ENCODE assay signal across 1 cellular context in the genomic region with DNA sequence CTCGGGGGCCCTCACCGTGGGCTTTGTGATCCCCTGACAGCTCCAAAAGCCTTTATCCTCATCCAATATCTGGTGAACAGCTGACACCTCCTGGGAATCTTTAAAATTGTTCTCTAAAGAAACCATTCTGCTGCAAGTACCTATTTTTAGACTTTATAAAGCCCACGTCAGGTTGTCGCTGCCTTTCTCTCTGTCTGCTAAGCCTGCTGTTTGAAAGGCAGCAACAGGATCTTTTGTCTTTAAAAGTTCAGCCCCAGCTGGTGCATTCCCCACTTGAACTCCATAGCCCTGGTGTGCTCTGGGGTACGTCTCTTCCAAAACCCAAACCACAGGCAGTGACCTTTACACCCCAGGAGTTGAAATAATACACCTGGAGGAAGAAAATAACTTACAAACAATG.
TF ChIP-seq lines count a peak whose summit lies in the region.

No MANE protein-coding gene starts in this region.

TF ChIP-seq in H1, 55 proteins besides CTCF, POLR2A, EP300 and RAD21:
- TF ChIP-seq, protein P1, sequence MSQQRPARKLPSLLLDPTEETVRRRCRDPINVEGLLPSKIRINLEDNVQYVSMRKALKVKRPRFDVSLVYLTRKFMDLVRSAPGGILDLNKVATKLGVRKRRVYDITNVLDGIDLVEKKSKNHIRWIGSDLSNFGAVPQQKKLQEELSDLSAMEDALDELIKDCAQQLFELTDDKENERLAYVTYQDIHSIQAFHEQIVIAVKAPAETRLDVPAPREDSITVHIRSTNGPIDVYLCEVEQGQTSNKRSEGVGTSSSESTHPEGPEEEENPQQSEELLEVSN (IDR thresholded peaks at IDR 0.05) = no peak
- no peak for TF ChIP-seq KDM5A (IDR thresholded peaks at IDR 0.05; ENCODE audit: low read length)
- no peak for TF ChIP-seq RBBP5 (IDR thresholded peaks at IDR 0.05; ENCODE audit: borderline replicate concordance, low read depth, low read length)
- TF ChIP-seq EZH2 (IDR thresholded peaks at IDR 0.05; ENCODE audit: low read depth, low read length, severe bottlenecking) = no peak
- no peak for TF ChIP-seq FOSL1 (IDR thresholded peaks at IDR 0.05; ENCODE audit: insufficient read depth, low read depth, low read length)
- TF ChIP-seq SUZ12 (IDR thresholded peaks at IDR 0.05; ENCODE audit: low read length) = no peak
- TF ChIP-seq TCF12 (IDR thresholded peaks at IDR 0.05; ENCODE audit: low read depth, low read length) = no peak
- TF ChIP-seq, protein P2, sequence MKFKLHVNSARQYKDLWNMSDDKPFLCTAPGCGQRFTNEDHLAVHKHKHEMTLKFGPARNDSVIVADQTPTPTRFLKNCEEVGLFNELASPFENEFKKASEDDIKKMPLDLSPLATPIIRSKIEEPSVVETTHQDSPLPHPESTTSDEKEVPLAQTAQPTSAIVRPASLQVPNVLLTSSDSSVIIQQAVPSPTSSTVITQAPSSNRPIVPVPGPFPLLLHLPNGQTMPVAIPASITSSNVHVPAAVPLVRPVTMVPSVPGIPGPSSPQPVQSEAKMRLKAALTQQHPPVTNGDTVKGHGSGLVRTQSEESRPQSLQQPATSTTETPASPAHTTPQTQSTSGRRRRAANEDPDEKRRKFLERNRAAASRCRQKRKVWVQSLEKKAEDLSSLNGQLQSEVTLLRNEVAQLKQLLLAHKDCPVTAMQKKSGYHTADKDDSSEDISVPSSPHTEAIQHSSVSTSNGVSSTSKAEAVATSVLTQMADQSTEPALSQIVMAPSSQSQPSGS (IDR thresholded peaks at IDR 0.05; ENCODE audit: low read length) = no peak
